1 cellular context compared by ENCODE assay signal in genomic region chr5:176172246-176172645, GRCh38.
TF ChIP-seq lines count a peak whose summit lies in the region.

No MANE protein-coding gene starts in this region.

TF ChIP-seq in K562, 482 proteins besides CTCF, POLR2A, EP300 and RAD21 (continued from another document):
- TF ChIP-seq, protein P1, sequence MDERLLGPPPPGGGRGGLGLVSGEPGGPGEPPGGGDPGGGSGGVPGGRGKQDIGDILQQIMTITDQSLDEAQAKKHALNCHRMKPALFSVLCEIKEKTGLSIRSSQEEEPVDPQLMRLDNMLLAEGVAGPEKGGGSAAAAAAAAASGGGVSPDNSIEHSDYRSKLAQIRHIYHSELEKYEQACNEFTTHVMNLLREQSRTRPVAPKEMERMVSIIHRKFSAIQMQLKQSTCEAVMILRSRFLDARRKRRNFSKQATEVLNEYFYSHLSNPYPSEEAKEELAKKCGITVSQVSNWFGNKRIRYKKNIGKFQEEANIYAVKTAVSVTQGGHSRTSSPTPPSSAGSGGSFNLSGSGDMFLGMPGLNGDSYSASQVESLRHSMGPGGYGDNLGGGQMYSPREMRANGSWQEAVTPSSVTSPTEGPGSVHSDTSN (CRISPR knock-in tag; IDR thresholded peaks at IDR 0.05; ENCODE audit: low read depth), result no peak
- TF ChIP-seq, protein P1 (tag; conservative IDR thresholded peaks at IDR 0.05; ENCODE audit: low read depth), result no peak
